In the genomic region with DNA sequence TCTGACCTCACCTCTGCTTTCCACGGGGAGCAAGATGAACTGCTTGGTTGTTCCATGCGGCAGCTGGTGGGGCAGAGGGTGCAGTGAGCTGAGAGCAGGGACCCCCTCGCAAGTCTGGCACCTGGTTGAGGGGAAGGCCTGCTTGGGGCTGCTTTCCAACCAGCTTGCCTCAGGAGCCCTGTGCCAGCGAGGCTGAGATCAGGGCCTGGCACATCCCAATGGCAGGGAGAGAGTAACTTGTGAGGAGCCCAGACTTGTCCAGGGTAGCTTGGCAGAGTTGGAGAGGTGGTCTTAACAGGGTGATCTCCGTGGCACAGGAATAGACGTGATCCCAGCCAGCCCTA, we compare ENCODE assay signal across 16 cellular contexts.
DNase-seq lines count a peak whose midpoint lies in the region; ATAC-seq and TF ChIP-seq lines count a peak whose summit lies in the region.
"Had no signal": no experiment of that assay in that cellular context is flagged by ENCODE, and none has a peak within 500 bp of the region (broad histone marks: within the 10 kb centered on the region; RNA-seq: fewer than 3 reads in every experiment).

No MANE protein-coding gene starts in this region.

- H3K9me3 ChIP-seq in CD4-positive, alpha-beta memory T cell (ENCODE audit: control insufficient read depth in 1 of 2, low read length in 2 of 2): no peaks in the 10 kb centered on the region
- no peaks in the 10 kb centered on the region for H3K9me3 ChIP-seq in right lobe of liver
- H3K9me3 ChIP-seq: pancreas, sigmoid colon, upper lobe of right lung had no signal

- DNase-seq in CD14-positive monocyte (ENCODE audit: low spot score): no peak
- no peak for DNase-seq in CD4-positive, alpha-beta memory T cell
- DNase-seq in right lobe of liver: peak in 1 of 3 donors; percentile 54
- no peak for DNase-seq in SIG-M5 (lab: John Stamatoyannopoulos, UW)
- DNase-seq: activated CD8-positive, alpha-beta memory T cell treated with anti-CD3 and anti-CD28 coated beads, Interleukin-2, amount 50 U/mL, for 4 hours; NCI-H1417 treated with DMSO at 0.1 percent for 48 hours; NCI-H69; pancreas; SHP77 treated with DMSO at 0.1 percent for 48 hours; sigmoid colon; upper lobe of right lung had no signal

- peaks cover 0 to 1% (median 0%) of the 10 kb centered on the region in 3 donors for H3K27me3 Mint-ChIP-seq in CD14-positive monocyte (ENCODE audit: low read depth in 3 of 3)
- H3K27me3 Mint-ChIP-seq in CD4-positive, alpha-beta memory T cell: no peaks in the 10 kb centered on the region
- H3K27me3 Mint-ChIP-seq in activated T-helper 17 cell treated with anti-CD3 and anti-CD28 coated beads, Interleukin-2, amount 50 U/mL, for 72 hours: no peaks in the 10 kb centered on the region
- H3K27me3 Mint-ChIP-seq: B cell; stimulated activated memory B cell treated with anti-CD40 and anti-IgM and Interleukin-4, amounts not matched to agents 10 μg/mL and 1 μg/mL and 100 μg/mL, for 72 hours had no signal

- no peak overlapping the region for H3K4me3 Mint-ChIP-seq in CD14-positive monocyte
- peak overlapping the region in 6 of 8 donors; percentile 3 to 76 (median 64) for H3K4me3 Mint-ChIP-seq in CD4-positive, alpha-beta memory T cell
- peak overlapping the region; percentile 58 for H3K4me3 Mint-ChIP-seq in activated T-helper 17 cell treated with anti-CD3 and anti-CD28 coated beads, Interleukin-2, amount 50 U/mL, for 72 hours
- H3K4me3 Mint-ChIP-seq: B cell; stimulated activated memory B cell treated with anti-CD40 and anti-IgM and Interleukin-4, amounts not matched to agents 10 μg/mL and 1 μg/mL and 100 μg/mL, for 72 hours had no signal

- CTCF ChIA-PET in CD4-positive, alpha-beta memory T cell (lab: Charles Lee; ENCODE audit: partially characterized antibody): interaction anchor here (1.5 to 3.8 kb wide), 5 partner anchors 69 to 141 kb away, joined by 3 to 22 read pairs (median 5); a partner anchor contains a TSS

- TF ChIP-seq CTCF in CD14-positive monocyte (IDR thresholded peaks at IDR 0.05) (no peak), right lobe of liver (IDR thresholded peaks at IDR 0.05) (no peak)

- POLR2A ChIA-PET in CD4-positive, alpha-beta memory T cell (lab: Charles Lee; ENCODE audit: partially characterized antibody): interaction anchor here (0.6 to 8.6 kb wide), 5 partner anchors 10 to 175 kb away, joined by 3 to 87 read pairs (median 4); a partner anchor contains a TSS

- peaks cover 93% of the 10 kb centered on the region for H3K4me1 ChIP-seq in CD4-positive, alpha-beta memory T cell (ENCODE audit: insufficient read depth, low read length)
- H3K4me1 ChIP-seq in right lobe of liver: peaks cover 0 to 57% (median 19%) of the 10 kb centered on the region in 4 donors
- H3K4me1 ChIP-seq: sigmoid colon, upper lobe of right lung had no signal

- no peaks in the 10 kb centered on the region for H3K9me3 Mint-ChIP-seq in CD14-positive monocyte
- H3K9me3 Mint-ChIP-seq in CD4-positive, alpha-beta memory T cell: peaks cover 0 to 3% (median 0%) of the 10 kb centered on the region in 8 donors
- H3K9me3 Mint-ChIP-seq in activated T-helper 17 cell treated with anti-CD3 and anti-CD28 coated beads, Interleukin-2, amount 50 U/mL, for 72 hours: peaks cover 5% of the 10 kb centered on the region
- H3K9me3 Mint-ChIP-seq: stimulated activated memory B cell treated with anti-CD40 and anti-IgM and Interleukin-4, amounts not matched to agents 10 μg/mL and 1 μg/mL and 100 μg/mL, for 72 hours had no signal

- WGBS in right lobe of liver (ENCODE audit: insufficient coverage, low coverage, low lambda C conversion rate, missing lambda C conversion rate): 38% methylated on average over 5 of the region's 6 CpGs

- intact Hi-C loops in CD14-positive monocyte (cut with micrococcal nuclease) (loop anchor here in 1 of 2 donors (10.0 kb wide), 1 partner anchor 63 kb away; no protein-coding TSS in a partner anchor), right lobe of liver (cut with DNase I) (no loop called here)
- intact Hi-C loops in CD4-positive, alpha-beta memory T cell (cut with micrococcal nuclease): loop anchor here (5.0 kb wide), 1 partner anchor 145 kb away; no protein-coding TSS in a partner anchor

- H3K27me3 ChIP-seq in CD4-positive, alpha-beta memory T cell (ENCODE audit: insufficient read depth, low read length): no peaks in the 10 kb centered on the region
- H3K27me3 ChIP-seq in right lobe of liver: no peaks in the 10 kb centered on the region
- H3K27me3 ChIP-seq: pancreas, sigmoid colon, upper lobe of right lung had no signal

- H3K36me3 ChIP-seq in CD4-positive, alpha-beta memory T cell (ENCODE audit: insufficient read depth, low read length): no peaks in the 10 kb centered on the region
- H3K36me3 ChIP-seq in right lobe of liver: no peaks in the 10 kb centered on the region
- H3K36me3 ChIP-seq: pancreas, sigmoid colon, upper lobe of right lung had no signal

- TF ChIP-seq POLR2A in right lobe of liver (IDR thresholded peaks at IDR 0.05): no peak

- no peak for ATAC-seq in activated T-helper 17 cell treated with anti-CD3 and anti-CD28 coated beads, Interleukin-2, amount 50 U/mL, for 72 hours (replicated peaks)
- ATAC-seq in right lobe of liver (peak; percentile 7 to 45 (median 17)), GM19395 (IDR thresholded peaks at IDR 0.05; ENCODE audit: unreplicated experiment) (no peak), HG02885 (IDR thresholded peaks at IDR 0.05; ENCODE audit: poor library complexity, unreplicated experiment) (no peak)
- ATAC-seq: stimulated activated memory B cell treated with anti-CD40 and anti-IgM and Interleukin-4, amounts not matched to agents 10 μg/mL and 1 μg/mL and 100 μg/mL, for 72 hours; upper lobe of right lung had no signal

- peak overlapping the region in 6 of 7 donors; percentile 1 to 86 (median 75) for H3K27ac Mint-ChIP-seq in CD14-positive monocyte
- H3K27ac Mint-ChIP-seq in CD4-positive, alpha-beta memory T cell: peak overlapping the region; percentile 90 to 99 (median 92)
- H3K27ac Mint-ChIP-seq in activated T-helper 17 cell treated with anti-CD3 and anti-CD28 coated beads, Interleukin-2, amount 50 U/mL, for 72 hours: peak overlapping the region; percentile 84
- H3K27ac Mint-ChIP-seq: B cell; stimulated activated memory B cell treated with anti-CD40 and anti-IgM and Interleukin-4, amounts not matched to agents 10 μg/mL and 1 μg/mL and 100 μg/mL, for 72 hours had no signal

- H3K36me3 Mint-ChIP-seq in CD14-positive monocyte: peaks cover 12 to 23% of the 10 kb centered on the region in 2 donors
- H3K36me3 Mint-ChIP-seq in CD4-positive, alpha-beta memory T cell: peaks cover 20 to 24% of the 10 kb centered on the region in 2 donors
- peaks cover 21% of the 10 kb centered on the region for H3K36me3 Mint-ChIP-seq in activated T-helper 17 cell treated with anti-CD3 and anti-CD28 coated beads, Interleukin-2, amount 50 U/mL, for 72 hours (ENCODE audit: low read depth)
- H3K36me3 Mint-ChIP-seq: stimulated activated memory B cell treated with anti-CD40 and anti-IgM and Interleukin-4, amounts not matched to agents 10 μg/mL and 1 μg/mL and 100 μg/mL, for 72 hours had no signal

- H3K4me3 ChIP-seq in CD4-positive, alpha-beta memory T cell (ENCODE audit: low read length in 2 of 2): no peak overlapping the region
- H3K4me3 ChIP-seq in right lobe of liver: peak overlapping the region in 2 of 3 donors; percentile 6 to 12
- H3K4me3 ChIP-seq: pancreas, sigmoid colon, upper lobe of right lung had no signal

- H3K27ac ChIP-seq in CD4-positive, alpha-beta memory T cell (ENCODE audit: low read depth, low read length): peak overlapping the region; percentile 23
- peak overlapping the region; percentile 34 to 66 (median 41) for H3K27ac ChIP-seq in right lobe of liver
- H3K27ac ChIP-seq: pancreas, sigmoid colon, upper lobe of right lung had no signal

- H3K4me1 Mint-ChIP-seq in CD14-positive monocyte: peaks cover 71% of the 10 kb centered on the region
- H3K4me1 Mint-ChIP-seq in CD4-positive, alpha-beta memory T cell: peaks cover 70 to 97% (median 84%) of the 10 kb centered on the region in 4 donors
- peaks cover 63% of the 10 kb centered on the region for H3K4me1 Mint-ChIP-seq in activated T-helper 17 cell treated with anti-CD3 and anti-CD28 coated beads, Interleukin-2, amount 50 U/mL, for 72 hours

Comparison
In these comparisons a context has a peak if more than half of its experiments do, and no peak if none do; other contexts are left out.
1. H3K4me3 Mint-ChIP-seq: peak in CD4-positive, alpha-beta memory T cell (6 of 8) and activated T-helper 17 cell treated with anti-CD3 and anti-CD28 coated beads, Interleukin-2, amount 50 U/mL, for 72 hours (single experiment); none in CD14-positive monocyte (0 of 2).
2. H3K4me3 ChIP-seq: peak in right lobe of liver (2 of 3); none in CD4-positive, alpha-beta memory T cell (0 of 2).
3. ATAC-seq: peak in right lobe of liver (4 of 4); none in activated T-helper 17 cell treated with anti-CD3 and anti-CD28 coated beads, Interleukin-2, amount 50 U/mL, for 72 hours (single experiment), GM19395 (single experiment) and HG02885 (single experiment).
4. Peak in every context shown above with its lines, with median percentiles within 50 percentile points of each other: H3K27ac Mint-ChIP-seq.